Comparison of ENCODE assay signal across 17 cellular contexts in the genomic region with DNA sequence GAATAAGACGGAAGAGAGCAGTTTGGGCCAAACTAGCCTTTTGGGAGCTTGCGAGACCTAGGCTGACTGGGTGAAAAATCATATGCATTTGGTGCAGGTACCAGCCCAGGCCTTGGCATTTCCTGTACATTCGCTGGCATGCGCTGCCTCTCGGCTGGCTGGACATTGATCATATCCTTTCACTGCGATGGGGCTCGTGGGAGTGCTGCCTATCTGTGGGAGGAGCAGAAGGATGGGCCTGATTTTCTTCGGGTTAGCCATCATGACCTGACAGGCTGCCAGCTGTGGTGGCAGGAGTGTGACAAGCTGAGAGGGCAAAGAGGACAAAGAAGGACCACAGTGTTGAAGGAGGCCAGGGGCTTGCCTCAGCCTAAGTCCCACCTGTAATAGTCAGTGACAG. TPM values are rescaled to one million over a fixed set of nuclear protein-coding genes. Genes with fewer than 3 reads are reported as not detected.
DNase-seq lines count a peak whose midpoint lies in the region; ATAC-seq, FAIRE-seq and TF ChIP-seq lines count a peak whose summit lies in the region.
"Had no signal": no experiment of that assay in that cellular context is flagged by ENCODE, and none has a peak within 500 bp of the region (broad histone marks: within the 10 kb centered on the region; RNA-seq: fewer than 3 reads in every experiment).

No MANE protein-coding gene starts in this region.

- H4K91ac ChIP-seq in H1 (replicated peaks; ENCODE audit: insufficient read length, low read length) = peak overlapping the region; percentile 31

- H4K8ac ChIP-seq in H1 (ENCODE audit: extremely low read depth, insufficient read depth, low read length) = no peak overlapping the region

- H3K18ac ChIP-seq in H1 (ENCODE audit: extremely low read depth, low read length) = no peak overlapping the region; the same call in 1 of the 2 replicates

- no peaks in the 10 kb centered on the region for H3K9me3 Mint-ChIP-seq in activated CD4-positive, alpha-beta T cell treated with anti-CD3 and anti-CD28 coated beads, Interleukin-2, amount 10 ng/mL, durations not matched to agents 24 days and 14 days
- H3K9me3 Mint-ChIP-seq: GM23338 had no signal

- no peak for TF ChIP-seq POLR2A in H1 (IDR thresholded peaks at IDR 0.05; ENCODE audit: control extremely low read depth in 1 of 2, low read depth in 2 of 2, low read length in 2 of 2)
- no peak for TF ChIP-seq POLR2A in HepG2 (IDR thresholded peaks at IDR 0.05; ENCODE audit: insufficient read depth in 1 of 2, low read depth in 2 of 2, low read length in 2 of 2)
- TF ChIP-seq POLR2A in thyroid gland (IDR thresholded peaks at IDR 0.05) = no peak
- no peak for TF ChIP-seq POLR2A in sigmoid colon (IDR thresholded peaks at IDR 0.05)
- no peak for TF ChIP-seq POLR2A in breast epithelium (IDR thresholded peaks at IDR 0.05)

- POLR2A ChIA-PET in H1 (lab: Charles Lee; ENCODE audit: partially characterized antibody) (interaction anchor here (1.1 to 9.3 kb wide), 2 partner anchors 9 to 19 kb away, joined by 5 to 103 read pairs; no protein-coding TSS in a partner anchor), HepG2 (lab: Yijun Ruan, JAX) (no interaction called here)

- no peaks in the 10 kb centered on the region for H3K4me1 Mint-ChIP-seq in activated CD4-positive, alpha-beta T cell treated with anti-CD3 and anti-CD28 coated beads, Interleukin-2, amount 10 ng/mL, durations not matched to agents 24 days and 14 days

- H3K56ac ChIP-seq in H1 (replicated peaks; ENCODE audit: insufficient read length, low read depth, low read length) = no peak overlapping the region

- H4K20me1 ChIP-seq in H1 (replicated peaks in 1 of 2; ENCODE audit: control insufficient read depth in 1 of 2, insufficient read depth in 2 of 2, low read length in 2 of 2) (peaks cover 0 to 4% of the 10 kb centered on the region in 2 experiments), HepG2 (ENCODE audit: insufficient read depth, low read length) (no peaks in the 10 kb centered on the region)

- peak; percentile 22; the same call in 1 of the 3 replicates for ATAC-seq in HepG2
- ATAC-seq: GM23338 had no signal

- peaks cover 20% of the 10 kb centered on the region for H3K79me1 ChIP-seq in H1 (ENCODE audit: low read depth, low read length)

- H3K27me3 Mint-ChIP-seq in activated CD4-positive, alpha-beta T cell treated with anti-CD3 and anti-CD28 coated beads, Interleukin-2, amount 10 ng/mL, durations not matched to agents 24 days and 14 days = peaks cover 11% of the 10 kb centered on the region

- H3K4me1 ChIP-seq in H1 (replicated peaks in 1 of 4; ENCODE audit: control insufficient read depth in 3 of 4, insufficient read depth in 4 of 4, low read length in 3 of 4) (peaks cover 12 to 37% (median 27%) of the 10 kb centered on the region in 4 experiments; a peak in 6 of 7 replicates), HepG2 (ENCODE audit: insufficient read depth, low read length) (peaks cover 49% of the 10 kb centered on the region), thyroid gland (peaks cover 55 to 84% of the 10 kb centered on the region in 2 donors), sigmoid colon (peaks cover 0 to 29% (median 21%) of the 10 kb centered on the region in 4 donors), breast epithelium (no peaks in the 10 kb centered on the region)
- H3K4me1 ChIP-seq: BE2C had no signal

- H3K27ac ChIP-seq in H1 (ENCODE audit: low read depth, low read length) (peak overlapping the region; percentile 13; the same call in 1 of the 2 replicates), HepG2 (ENCODE audit: extremely low read length, insufficient read depth, low read length) (no peak overlapping the region), thyroid gland (peak overlapping the region in 2 of 3 donors; percentile 35 to 97), sigmoid colon (no peak overlapping the region), breast epithelium (no peak overlapping the region)

- WGBS in H1 (ENCODE audit: extremely low coverage in 1 of 2, insufficient coverage in 1 of 2, insufficient read length in 1 of 2, insufficient replicate concordance in 2 of 2, low coverage in 1 of 2, low lambda C conversion rate in 2 of 2, missing lambda C conversion rate in 1 of 2), 2 experiments = 90% methylated on average over 8 of the region's 8 CpGs; no CpG with 5 or more reads in 1 of the 2 experiments
- WGBS in HepG2 (ENCODE audit: low lambda C conversion rate) = 94% methylated on average over 7 of the region's 8 CpGs
- 95 to 96% methylated on average over 8 of the region's 8 CpGs for WGBS in thyroid gland, 2 donors
- 97% methylated on average over 8 of the region's 8 CpGs for WGBS in sigmoid colon, 2 donors

- no peaks in the 10 kb centered on the region for H3K36me3 Mint-ChIP-seq in activated CD4-positive, alpha-beta T cell treated with anti-CD3 and anti-CD28 coated beads, Interleukin-2, amount 10 ng/mL, durations not matched to agents 24 days and 14 days (ENCODE audit: low read depth)

- H3K4me2 ChIP-seq in H1 (ENCODE audit: insufficient read depth in 1 of 2, low read depth in 2 of 2, low read length in 2 of 2) (no peak overlapping the region), HepG2 (ENCODE audit: low read depth, low read length) (no peak overlapping the region)

- TF ChIP-seq RAD21 in H1 (IDR thresholded peaks at IDR 0.05 in 1 of 2, conservative IDR thresholded peaks at IDR 0.05 in 1 of 2; ENCODE audit: low read depth in 2 of 2, low read length in 2 of 2) = no peak
- TF ChIP-seq RAD21 in HepG2 (CRISPR knock-in tag; IDR thresholded peaks at IDR 0.05) = no peak

- H3K23me2 ChIP-seq in H1 (ENCODE audit: low read depth, low read length) = peaks cover 9% of the 10 kb centered on the region; the same call in 1 of the 2 replicates

- no peak overlapping the region for H4K5ac ChIP-seq in H1 (ENCODE audit: insufficient read length, low read depth, low read length)

- TF ChIP-seq EP300 in H1 (IDR thresholded peaks at IDR 0.05; ENCODE audit: borderline replicate concordance in 1 of 2, low read depth in 2 of 2, low read length in 2 of 2) = no peak
- no peak for TF ChIP-seq EP300 in HepG2 (IDR thresholded peaks at IDR 0.05; ENCODE audit: low read depth in 2 of 2, low read length in 2 of 2)
- no peak for TF ChIP-seq EP300 in HepG2 (CRISPR knock-in tag; IDR thresholded peaks at IDR 0.05; ENCODE audit: borderline replicate concordance)
- no peak for TF ChIP-seq EP300 in sigmoid colon (IDR thresholded peaks at IDR 0.05)

- CTCF ChIA-PET in H1 (lab: Charles Lee; ENCODE audit: partially characterized antibody) (interaction anchor here (1.3 to 2.2 kb wide), 5 partner anchors 19 to 149 kb away, joined by 3 to 6 read pairs (median 5); no protein-coding TSS in a partner anchor), HepG2 (lab: Yijun Ruan, JAX; ENCODE audit: low intra/inter-chr PET ratio, low total read pairs) (no interaction called here)

- H3K9ac ChIP-seq in H1 (replicated peaks in 1 of 4; ENCODE audit: extremely low read depth in 1 of 4, low read depth in 3 of 4, low read length in 3 of 4) = no peak overlapping the region
- H3K9ac ChIP-seq in HepG2 (ENCODE audit: insufficient read depth, low read depth, low read length) = no peak overlapping the region

- intact Hi-C loops in HepG2 (cut with micrococcal nuclease; ENCODE audit: unreplicated experiment) (loop anchor here (5.0 kb wide), 1 partner anchor 37 kb away; no protein-coding TSS in a partner anchor), thyroid gland (cut with DNase I) (no loop called here), sigmoid colon (cut with DNase I) (no loop called here), breast epithelium (cut with DNase I; ENCODE audit: low total_unique reads) (no loop called here)
- intact Hi-C loops in activated CD4-positive, alpha-beta T cell treated with anti-CD3 and anti-CD28 coated beads, Interleukin-2, amount 10 ng/mL, durations not matched to agents 24 days and 14 days (cut with micrococcal nuclease) = no loop called here

- no peak overlapping the region for H3K27ac Mint-ChIP-seq in activated CD4-positive, alpha-beta T cell treated with anti-CD3 and anti-CD28 coated beads, Interleukin-2, amount 10 ng/mL, durations not matched to agents 24 days and 14 days
- H3K27ac Mint-ChIP-seq: CD4-positive, alpha-beta T cell had no signal

- H2AK5ac ChIP-seq in H1 (ENCODE audit: low read depth, low read length) = peak overlapping the region; percentile 32; the same call in 1 of the 2 replicates

- H2BK5ac ChIP-seq in H1 (ENCODE audit: low read depth, low read length) = 0 out of 2 replicates have a peak overlapping the region, but pooled peaks have one; percentile 35

- no peak overlapping the region for H3K4me3 Mint-ChIP-seq in activated CD4-positive, alpha-beta T cell treated with anti-CD3 and anti-CD28 coated beads, Interleukin-2, amount 10 ng/mL, durations not matched to agents 24 days and 14 days
- H3K4me3 Mint-ChIP-seq: CD4-positive, alpha-beta T cell had no signal

- H2BK20ac ChIP-seq in H1 (ENCODE audit: low read length) = peak overlapping the region; percentile 24; the same call in 1 of the 2 replicates

- no peak overlapping the region for H3K4ac ChIP-seq in H1 (replicated peaks; ENCODE audit: insufficient read length, low read depth, low read length)

- H2BK15ac ChIP-seq in H1 (ENCODE audit: low read length) = peak overlapping the region; percentile 54; the same call in 1 of the 2 replicates

- in situ Hi-C loops in HepG2 (cut with HindIII; ENCODE audit: extremely low pct_ligation_motif_present, low pct_unique_long_range_greater_than_20kb) = no loop called here

- BruUV-seq in HepG2 (replicated peaks; lab: Mats Ljungman, UMichigan) = no TSS peak

- H3K79me2 ChIP-seq in H1 (ENCODE audit: control insufficient read depth in 1 of 2, insufficient read depth in 2 of 2, low read length in 2 of 2) = peaks cover 8 to 88% of the 10 kb centered on the region in 2 experiments; a peak in 3 of 4 replicates
- H3K79me2 ChIP-seq in HepG2 (ENCODE audit: insufficient read depth, low read length) = peaks cover 16% of the 10 kb centered on the region

- peaks cover 0 to 9% (median 0%) of the 10 kb centered on the region in 4 experiments; a peak in 1 of 8 replicates for H3K36me3 ChIP-seq in H1 (ENCODE audit: control insufficient read depth in 2 of 4, insufficient read depth in 4 of 4, low read length in 3 of 4)
- no peaks in the 10 kb centered on the region for H3K36me3 ChIP-seq in HepG2 (replicated peaks in 1 of 2; ENCODE audit: control insufficient read depth in 1 of 2, insufficient read depth in 2 of 2, low read length in 2 of 2)
- H3K36me3 ChIP-seq in thyroid gland = no peaks in the 10 kb centered on the region
- H3K36me3 ChIP-seq in sigmoid colon = no peaks in the 10 kb centered on the region
- H3K36me3 ChIP-seq in breast epithelium = no peaks in the 10 kb centered on the region
- H3K36me3 ChIP-seq: BE2C had no signal

- H3K9me3 ChIP-seq in H1 (ENCODE audit: insufficient read depth in 2 of 2, low read depth in 1 of 2, low read length in 1 of 2) = no peaks in the 10 kb centered on the region
- no peaks in the 10 kb centered on the region for H3K9me3 ChIP-seq in HepG2 (ENCODE audit: low read length)
- no peaks in the 10 kb centered on the region for H3K9me3 ChIP-seq in thyroid gland
- no peaks in the 10 kb centered on the region for H3K9me3 ChIP-seq in sigmoid colon
- H3K9me3 ChIP-seq in breast epithelium = no peaks in the 10 kb centered on the region
- H3K9me3 ChIP-seq: BE2C, Caco-2 had no signal

- peak overlapping the region; percentile 30; the same call in 1 of the 2 replicates for H2BK12ac ChIP-seq in H1 (ENCODE audit: low read depth, low read length)

- no peak overlapping the region for H3K23ac ChIP-seq in H1 (ENCODE audit: insufficient read length)

- no peak overlapping the region for H2BK120ac ChIP-seq in H1 (replicated peaks; ENCODE audit: low read depth, low read length)

- no peak for TF ChIP-seq CTCF in H1 (IDR thresholded peaks at IDR 0.05; ENCODE audit: control extremely low read depth in 1 of 3, insufficient read depth in 1 of 3, low read depth in 1 of 3, low read length in 3 of 3)
- no peak for TF ChIP-seq CTCF in HepG2 (CRISPR knock-in tag; IDR thresholded peaks at IDR 0.05)
- no peak for TF ChIP-seq CTCF in thyroid gland (IDR thresholded peaks at IDR 0.05)
- no peak for TF ChIP-seq CTCF in sigmoid colon (IDR thresholded peaks at IDR 0.05)
- no peak for TF ChIP-seq CTCF in breast epithelium (IDR thresholded peaks at IDR 0.05)

- DNase-seq in RPMI8226 (peak; percentile 31), H1 (ENCODE audit: low read depth in 1 of 2, low spot score in 2 of 2) (no peak), HepG2 (ENCODE audit: low spot score) (no peak), thyroid gland (no peak), sigmoid colon (no peak), breast epithelium (ENCODE audit: low spot score in 2 of 2) (no peak)
- DNase-seq in activated CD4-positive, alpha-beta T cell treated with anti-CD3 and anti-CD28 coated beads, Interleukin-2, amount 10 ng/mL, durations not matched to agents 24 days and 14 days = no peak
- DNase-seq: BE2C; C1 segment of cervical spinal cord; Caco-2; CD4-positive, alpha-beta T cell; H7 had no signal

- H2AFZ ChIP-seq in H1 (ENCODE audit: low read length) (no peak overlapping the region), HepG2 (ENCODE audit: low read length) (no peak overlapping the region)
- H2AFZ ChIP-seq: GM23338 had no signal

- H3K14ac ChIP-seq in H1 (ENCODE audit: insufficient read length) = no peak overlapping the region

- no peaks in the 10 kb centered on the region for H3K27me3 ChIP-seq in H1 (replicated peaks in 1 of 4; ENCODE audit: control insufficient read depth in 3 of 4, extremely low read depth in 1 of 4, insufficient read depth in 3 of 4, low read length in 3 of 4)
- H3K27me3 ChIP-seq in HepG2 (ENCODE audit: control insufficient read depth in 1 of 2, insufficient read depth in 2 of 2, low read length in 2 of 2) = no peaks in the 10 kb centered on the region
- H3K27me3 ChIP-seq in thyroid gland = no peaks in the 10 kb centered on the region
- no peaks in the 10 kb centered on the region for H3K27me3 ChIP-seq in sigmoid colon
- H3K27me3 ChIP-seq in breast epithelium = no peaks in the 10 kb centered on the region
- H3K27me3 ChIP-seq: BE2C had no signal

- H3K4me3 ChIP-seq in H1 (ENCODE audit: extremely low read depth in 1 of 4, insufficient read depth in 2 of 4, low read depth in 3 of 4, low read length in 4 of 4) = no peak overlapping the region
- H3K4me3 ChIP-seq in HepG2 (replicated peaks in 1 of 3; ENCODE audit: insufficient read depth in 1 of 3, low read depth in 2 of 3, low read length in 3 of 3) = no peak overlapping the region
- no peak overlapping the region for H3K4me3 ChIP-seq in thyroid gland (replicated peaks in 1 of 3)
- H3K4me3 ChIP-seq in sigmoid colon = no peak overlapping the region
- no peak overlapping the region for H3K4me3 ChIP-seq in breast epithelium

- no peak for FAIRE-seq in H1 (lab: Jason Lieb, UNC)
- FAIRE-seq in HepG2 (lab: Jason Lieb, UNC) = no peak
- FAIRE-seq: D721Med, G401.6, GM12892, GM18507 had no signal

RNA-seq across cellular contexts. Expression of a gene that starts 14.3 kb away (rescaled TPM):
- 72.7 and 75.6 TPM in 2 replicates for total RNA-seq in H1 (2021; fragmentation: NEBNext Ultra II Directional; extraction: Animal tissue kit (Norgen Biotek cat#: 25700))
- 20.4 and 21.8 TPM in 2 replicates for polyA plus RNA-seq in H1 (2011; rRNA removed)
- 26.8 TPM for polyA plus RNA-seq in H1 (2011; cell fraction: cytosol; rRNA removed)
- 42.9 TPM for polyA plus RNA-seq in H1 (2011; cell fraction: nucleus; rRNA removed)
- 52.8 to 62.1 TPM (median 54.3 TPM) in 4 replicates for polyA plus RNA-seq in H1 (2012, experiment 1 of 2)
- polyA plus RNA-seq in H1 (2012, experiment 2 of 2) = 4.5 TPM
- polyA plus RNA-seq in H1 (2013, experiment 1 of 2) = 23.5 TPM
- polyA plus RNA-seq in H1 (2013, experiment 2 of 2) = 21.9 TPM
- 52.9 and 54.8 TPM in 2 replicates for polyA minus RNA-seq in H1 (2011; rRNA and poly(A)+ RNA removed)
- polyA minus RNA-seq in H1 (2011; cell fraction: cytosol; rRNA and poly(A)+ RNA removed) = 43.2 TPM
- polyA minus RNA-seq in H1 (2011; cell fraction: nucleus; rRNA and poly(A)+ RNA removed) = 56.4 TPM
- total RNA-seq in HepG2 (2016; rRNA removed; fragmentation: Illumina TruSeq; extraction: Trizol) = 15.6 and 16.2 TPM in 2 replicates
- 7.7 and 9.4 TPM in 2 replicates for total RNA-seq in HepG2 (2016; cell fraction: cytosol; rRNA removed; fragmentation: Illumina TruSeq; extraction: Trizol; ENCODE audit: low read depth)
- 14.2 and 15.2 TPM in 2 replicates for total RNA-seq in HepG2 (2016; cell fraction: insoluble cytoplasmic fraction; rRNA removed; fragmentation: Illumina TruSeq; extraction: Trizol)
- 8.3 and 8.9 TPM in 2 replicates for total RNA-seq in HepG2 (2016; cell fraction: membrane; rRNA removed; fragmentation: Illumina TruSeq; extraction: Trizol)
- total RNA-seq in HepG2 (2016; cell fraction: nucleus; rRNA removed; fragmentation: Illumina TruSeq; extraction: Trizol) = 15.2 and 18.4 TPM in 2 replicates
- 5.6 and 6.2 TPM in 2 replicates for polyA plus RNA-seq in HepG2 (2011; rRNA removed)
- 3.3 and 4.1 TPM in 2 replicates for polyA plus RNA-seq in HepG2 (2011; cell fraction: cytosol; rRNA removed)
- 8.2 and 8.8 TPM in 2 replicates for polyA plus RNA-seq in HepG2 (2011; cell fraction: nucleus; rRNA removed)
- polyA plus RNA-seq in HepG2 (2012) = 5.6 and 8.0 TPM in 2 replicates
- 0.40 and 0.80 TPM in 2 replicates for polyA plus RNA-seq in HepG2 (2016; cell fraction: cytosol; fragmentation: Illumina TruSeq; extraction: Trizol; ENCODE audit: low read depth)
- polyA plus RNA-seq in HepG2 (2016; cell fraction: insoluble cytoplasmic fraction; fragmentation: Illumina TruSeq; extraction: Trizol; ENCODE audit: low read depth) = 10.1 and 12.1 TPM in 2 replicates
- 1.1 and 1.4 TPM in 2 replicates for polyA plus RNA-seq in HepG2 (2016; cell fraction: membrane; fragmentation: Illumina TruSeq; extraction: Trizol; ENCODE audit: low read depth)
- 16.9 and 17.7 TPM in 2 replicates for polyA plus RNA-seq in HepG2 (2016; cell fraction: nucleus; fragmentation: Illumina TruSeq; extraction: Trizol; ENCODE audit: insufficient read depth, low read depth)
- polyA minus RNA-seq in HepG2 (2011; rRNA and poly(A)+ RNA removed; ENCODE audit: low replicate concordance) = 12.1 TPM in 1 of 2 replicates, not detected in the other
- 7.9 and 9.0 TPM in 2 replicates for polyA minus RNA-seq in HepG2 (2011; cell fraction: cytosol; rRNA and poly(A)+ RNA removed)
- 17.5 and 18.3 TPM in 2 replicates for polyA minus RNA-seq in HepG2 (2011; cell fraction: nucleus; rRNA and poly(A)+ RNA removed)
- 10 to 100 TPM; 40.7 to 74.4 (median 56.0) TPM for total RNA-seq in thyroid gland
- 1 to 10 TPM; 1.9 to 7.2 (median 3.4) TPM for total RNA-seq in sigmoid colon
- 1 to 10 TPM in 2 of 3 donors, under 1 TPM in 1; 0.69 to 2.4 (median 1.8) TPM for polyA plus RNA-seq in sigmoid colon
- total RNA-seq in breast epithelium = 10 to 100 TPM in 2 of 3 donors, 1 to 10 TPM in 1; 5.4 to 24.9 (median 18.4) TPM
- total RNA-seq in activated CD4-positive, alpha-beta T cell treated with anti-CD3 and anti-CD28 coated beads, Interleukin-2, amount 10 ng/mL, durations not matched to agents 24 days and 14 days = not detected in 2 replicates
- total RNA-seq: CD4-positive, alpha-beta T cell had no signal

Comparison
In these comparisons a context has a peak if more than half of its experiments do, and no peak if none do; other contexts are left out.
1. H3K27ac ChIP-seq: peak in H1 (single experiment) and thyroid gland (2 of 3); none in HepG2 (single experiment), sigmoid colon (0 of 4) and breast epithelium (0 of 2).